Comparison of ENCODE assay signal across 3 cellular contexts in the genomic region with DNA sequence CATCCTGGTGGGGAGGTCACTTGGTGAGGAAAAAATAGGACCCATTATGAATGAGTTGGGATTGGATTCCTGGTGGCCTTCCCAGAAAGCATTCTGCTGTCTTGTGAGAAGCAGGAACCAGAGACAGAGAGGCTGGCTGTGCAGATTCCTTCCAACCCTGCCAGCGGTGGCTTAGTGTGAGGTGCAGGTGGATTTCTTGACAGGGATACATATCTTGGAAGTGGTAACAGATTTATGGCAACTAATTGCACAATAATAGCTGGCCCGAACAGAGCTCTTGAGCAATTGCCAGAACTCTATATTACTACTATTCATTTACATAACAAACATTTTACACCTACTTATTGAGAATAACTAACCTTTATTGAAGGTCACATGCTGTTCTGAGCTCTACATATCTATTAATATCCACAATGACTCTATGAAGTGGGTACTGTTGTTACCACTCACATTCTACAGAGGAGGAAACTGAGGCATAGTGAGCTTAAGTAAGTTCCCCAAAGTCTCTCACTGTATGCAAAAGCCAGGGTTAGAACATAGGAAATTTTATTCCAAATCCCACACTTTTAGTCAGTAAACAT.
TF ChIP-seq lines count a peak whose summit lies in the region.

No MANE protein-coding gene starts in this region.

TF ChIP-seq in IMR-90, 13 proteins besides CTCF, POLR2A, EP300 and RAD21:
- TF ChIP-seq FOS (IDR thresholded peaks at IDR 0.05; ENCODE audit: low read depth, low read length) (no peak), NFE2L2 (IDR thresholded peaks at IDR 0.05; ENCODE audit: low read depth, low read length) (no peak), MAFK (IDR thresholded peaks at IDR 0.05; ENCODE audit: low read depth, low read length) (no peak), MXI1 (IDR thresholded peaks at IDR 0.05; ENCODE audit: borderline replicate concordance, low read depth, low read length) (no peak), CEBPB (IDR thresholded peaks at IDR 0.05; ENCODE audit: low read depth, low read length) (peak; percentile 51; the same call in 1 of the 2 replicates), USF2 (IDR thresholded peaks at IDR 0.05; ENCODE audit: low read depth, low read length) (no peak)

TF ChIP-seq in HepG2, 621 proteins besides CTCF, POLR2A, EP300 and RAD21:
- no peak for TF ChIP-seq MYC (CRISPR knock-in tag; IDR thresholded peaks at IDR 0.05; ENCODE audit: borderline replicate concordance)
- TF ChIP-seq CEBPB (IDR thresholded peaks at IDR 0.05; ENCODE audit: borderline replicate concordance, low read depth, low read length), result peak; percentile 56; the same call in 1 of the 2 replicates
- no peak for TF ChIP-seq FIP1L1 (IDR thresholded peaks at IDR 0.05; ENCODE audit: borderline replicate concordance, insufficient read depth, low read depth, low read length)
- no peak for TF ChIP-seq MTA3 (CRISPR knock-in tag; IDR thresholded peaks at IDR 0.05)

TF ChIP-seq in SK-N-SH, 30 proteins besides CTCF, POLR2A, EP300 and RAD21:
- TF ChIP-seq RCOR1 (IDR thresholded peaks at IDR 0.05; ENCODE audit: low read length) (no peak), MXI1 (IDR thresholded peaks at IDR 0.05; ENCODE audit: low read depth, low read length) (no peak), JUND (IDR thresholded peaks at IDR 0.05) (no peak)
